In the genomic region with DNA sequence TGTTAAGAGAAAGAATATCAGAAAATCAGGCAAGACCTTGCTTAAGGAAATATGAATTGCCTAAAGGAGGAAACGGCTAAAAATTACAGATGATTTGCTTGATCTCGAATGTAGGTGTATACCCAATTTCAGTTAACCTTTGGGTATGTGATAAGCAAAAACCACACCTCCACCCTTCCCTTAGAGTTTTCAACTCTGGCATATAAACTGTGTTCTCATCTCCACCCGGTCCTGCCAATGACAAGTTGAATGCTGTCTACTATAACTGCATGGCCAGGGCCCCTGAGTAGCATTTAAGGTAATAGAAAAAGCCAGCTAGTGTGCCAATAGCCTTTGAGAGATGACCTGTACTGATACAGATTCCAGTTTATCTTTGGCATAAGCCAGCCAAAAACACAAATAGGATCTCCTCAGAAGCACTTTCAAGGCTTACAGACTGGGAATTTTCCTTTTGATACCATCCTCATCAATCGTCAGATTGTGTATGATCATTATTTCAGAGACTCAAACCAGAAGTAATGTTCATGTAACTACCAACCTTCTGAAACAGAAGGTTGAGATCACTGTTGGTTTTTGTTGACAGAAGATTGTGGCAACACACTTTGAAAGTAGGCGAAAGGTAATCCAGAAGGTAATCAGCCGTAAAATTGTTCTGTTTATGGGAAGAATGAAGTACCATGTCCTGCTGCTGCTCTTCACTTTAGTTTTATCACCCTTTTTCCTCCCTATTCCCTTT, we compare ENCODE assay signal across 1 cellular context.
TF ChIP-seq lines count a peak whose summit lies in the region.

No MANE protein-coding gene starts in this region.

TF ChIP-seq in endothelial cell of umbilical vein, 7 proteins besides CTCF, POLR2A, EP300 and RAD21 (continued from another document):
- no peak for TF ChIP-seq EZH2 (IDR thresholded peaks at IDR 0.05; ENCODE audit: borderline replicate concordance, low read depth, low read length, severe bottlenecking)
- no peak for TF ChIP-seq JUN (IDR thresholded peaks at IDR 0.05; ENCODE audit: borderline replicate concordance, insufficient read depth, insufficient read length, low read depth)
- TF ChIP-seq, protein P1, sequence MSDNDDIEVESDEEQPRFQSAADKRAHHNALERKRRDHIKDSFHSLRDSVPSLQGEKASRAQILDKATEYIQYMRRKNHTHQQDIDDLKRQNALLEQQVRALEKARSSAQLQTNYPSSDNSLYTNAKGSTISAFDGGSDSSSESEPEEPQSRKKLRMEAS (IDR thresholded peaks at IDR 0.05; ENCODE audit: insufficient read depth, insufficient read length), result no peak
- TF ChIP-seq FOS (IDR thresholded peaks at IDR 0.05; ENCODE audit: borderline replicate concordance, insufficient read depth, low read length), result no peak
- no peak for TF ChIP-seq MYC (IDR thresholded peaks at IDR 0.05; ENCODE audit: low read depth, low read length)
- TF ChIP-seq POLR2AphosphoS5 (IDR thresholded peaks at IDR 0.05; ENCODE audit: insufficient read depth, low read depth, low read length), result no peak
